In the genomic region with DNA sequence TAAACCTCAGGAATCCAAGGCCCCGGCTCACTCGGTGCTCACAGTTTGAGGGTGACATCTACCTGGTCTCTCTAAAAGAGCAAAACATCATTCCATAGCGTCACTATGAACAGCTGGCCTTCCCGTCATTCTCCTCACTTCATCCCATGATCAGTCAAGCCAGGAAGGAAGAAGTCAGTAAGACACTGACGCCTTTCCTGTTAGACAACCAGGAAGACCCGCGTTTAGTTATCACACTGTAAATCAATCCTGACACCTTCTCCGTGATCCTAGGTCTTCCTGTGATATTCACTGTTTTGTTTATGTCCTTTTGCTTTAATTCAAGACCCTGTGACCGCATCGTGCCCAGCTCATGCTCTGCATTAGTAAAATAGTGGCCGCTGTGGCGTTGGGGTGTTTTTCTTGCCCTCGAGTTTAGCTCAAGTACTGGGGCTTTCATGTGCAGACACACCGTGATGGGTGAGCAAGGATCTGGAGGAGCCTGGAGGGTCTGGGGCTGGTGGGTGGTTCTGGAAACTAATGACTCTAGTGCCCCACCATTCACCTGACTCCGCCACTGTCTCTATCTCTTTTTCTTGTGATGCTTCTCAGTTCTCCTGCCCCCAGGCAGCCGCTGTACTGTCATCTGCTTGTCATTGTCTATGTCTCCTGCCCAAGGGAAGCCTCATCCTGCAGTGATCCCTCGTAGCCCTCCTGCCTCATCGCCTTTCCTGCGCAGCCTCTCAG, we compare ENCODE assay signal across 24 cellular contexts. TPM values are rescaled to one million over a fixed set of nuclear protein-coding genes. Genes with fewer than 3 reads are reported as not detected.
DNase-seq lines count a peak whose midpoint lies in the region; ATAC-seq, FAIRE-seq and TF ChIP-seq lines count a peak whose summit lies in the region.
"Had no signal": no experiment of that assay in that cellular context is flagged by ENCODE, and none has a peak within 500 bp of the region (broad histone marks: within the 10 kb centered on the region; RNA-seq: fewer than 3 reads in every experiment).

No MANE protein-coding gene starts in this region.

- BruUV-seq in endothelial cell of umbilical vein (replicated peaks; lab: Mats Ljungman, UMichigan), result no TSS peak
- no TSS peak for BruUV-seq in A673 (replicated peaks; lab: Mats Ljungman, UMichigan)

- no peak overlapping the region for H3K23ac ChIP-seq in neuronal stem cell (ENCODE audit: low read depth, low read length, poor library complexity)

- no peak overlapping the region for H3K4me3 Mint-ChIP-seq in T-helper 17 cell
- H3K4me3 Mint-ChIP-seq: B cell; CD14-positive monocyte; CD8-positive, alpha-beta memory T cell had no signal

- ATAC-seq in T-helper 17 cell (no peak), HG03175 (IDR thresholded peaks at IDR 0.05; ENCODE audit: unreplicated experiment) (no peak)
- ATAC-seq: PC-3, SK-N-SH treated with all-trans-retinoic acid at 6 μM for 48 hours had no signal

- H3K79me1 ChIP-seq in neuronal stem cell (ENCODE audit: low read depth, low read length), result no peaks in the 10 kb centered on the region

- peak overlapping the region; percentile 32 for H3K18ac ChIP-seq in neuronal stem cell (ENCODE audit: low read length)

- H2BK5ac ChIP-seq in neuronal stem cell (ENCODE audit: low read length), result no peak overlapping the region

- CTCF ChIA-PET in endothelial cell of umbilical vein (lab: Charles Lee), result no interaction called here
- CTCF ChIA-PET in A673 (lab: Charles Lee), result interaction anchor here (0.7 kb wide), 1 partner anchor 17 kb away, joined by 3 read pairs; no protein-coding TSS in a partner anchor

- no peak for TF ChIP-seq POLR2A in endothelial cell of umbilical vein (IDR thresholded peaks at IDR 0.05; ENCODE audit: low read depth, low read length)

- H3K4me1 ChIP-seq in endothelial cell of umbilical vein (ENCODE audit: control insufficient read depth, extremely low read depth, insufficient read depth, low read length) (no peaks in the 10 kb centered on the region), neuronal stem cell (ENCODE audit: control insufficient read depth in 2 of 2, insufficient read depth in 1 of 2, low read depth in 1 of 2, low read length in 2 of 2) (peaks cover 4 to 6% of the 10 kb centered on the region in 2 donors), A673 (ENCODE audit: insufficient read depth, low read length, poor library complexity, severe bottlenecking) (peaks cover 11% of the 10 kb centered on the region)
- H3K4me1 ChIP-seq: SJCRH30 had no signal

- no peaks in the 10 kb centered on the region for H3K36me3 ChIP-seq in bronchial epithelial cell (ENCODE audit: control insufficient read depth, insufficient read depth, low read length)
- H3K36me3 ChIP-seq in endothelial cell of umbilical vein (ENCODE audit: control insufficient read depth in 2 of 2, extremely low read depth in 1 of 2, insufficient read depth in 2 of 2, low read length in 2 of 2), result no peaks in the 10 kb centered on the region
- H3K36me3 ChIP-seq in neuronal stem cell (replicated peaks in 1 of 2; ENCODE audit: control insufficient read depth in 2 of 2, insufficient read depth in 2 of 2, low read length in 2 of 2), result no peaks in the 10 kb centered on the region
- no peaks in the 10 kb centered on the region for H3K36me3 ChIP-seq in A673 (ENCODE audit: insufficient read depth, low read length, poor library complexity, severe bottlenecking)
- H3K36me3 ChIP-seq: SJCRH30 had no signal

- intact Hi-C loops in endothelial cell of umbilical vein (cut with micrococcal nuclease) (no loop called here), A673 (cut with micrococcal nuclease; ENCODE audit: unreplicated experiment) (no loop called here)

- H3K9me3 ChIP-seq in T-helper 17 cell (ENCODE audit: control insufficient read depth, low read length, poor library complexity, severe bottlenecking), result no peaks in the 10 kb centered on the region
- no peaks in the 10 kb centered on the region for H3K9me3 ChIP-seq in endothelial cell of umbilical vein (replicated peaks; ENCODE audit: control insufficient read depth, insufficient read depth, low read length)
- H3K9me3 ChIP-seq in neuronal stem cell (replicated peaks in 1 of 2; ENCODE audit: control insufficient read depth in 2 of 2, insufficient read depth in 1 of 2, low read depth in 1 of 2, low read length in 2 of 2), result no peaks in the 10 kb centered on the region
- H3K9me3 ChIP-seq in A673 (ENCODE audit: low read depth, low read length, poor library complexity, severe bottlenecking), result no peaks in the 10 kb centered on the region
- H3K9me3 ChIP-seq: SJCRH30 had no signal

- H3K4me2 ChIP-seq in endothelial cell of umbilical vein (ENCODE audit: insufficient read depth, low read length) (no peak overlapping the region), neuronal stem cell (ENCODE audit: insufficient read depth, low read length, poor library complexity, severe bottlenecking) (no peak overlapping the region)

- H3K9ac ChIP-seq in endothelial cell of umbilical vein (replicated peaks; ENCODE audit: extremely low read depth, insufficient read depth, low read length), result no peak overlapping the region
- H3K9ac ChIP-seq in neuronal stem cell (ENCODE audit: low read depth, low read length, poor library complexity), result no peak overlapping the region
- H3K9ac ChIP-seq: GM23248 had no signal

- H3K4me3 ChIP-seq in bronchial epithelial cell (ENCODE audit: low read depth, low read length) (no peak overlapping the region), endothelial cell of umbilical vein (replicated peaks in 1 of 3; ENCODE audit: insufficient read depth in 1 of 3, low read depth in 1 of 3, low read length in 3 of 3) (no peak overlapping the region), neuronal stem cell (ENCODE audit: low read length in 2 of 2) (no peak overlapping the region), A673 (ENCODE audit: low read depth, low read length, poor library complexity, severe bottlenecking) (no peak overlapping the region)
- H3K4me3 ChIP-seq: GM23248, SJCRH30 had no signal

- H3K27ac Mint-ChIP-seq in T-helper 17 cell, result peak overlapping the region; percentile 68
- H3K27ac Mint-ChIP-seq: B cell had no signal

- no peaks in the 10 kb centered on the region for H3K27me3 Mint-ChIP-seq in T-helper 17 cell
- H3K27me3 Mint-ChIP-seq: B cell had no signal

- H3K27ac ChIP-seq in endothelial cell of umbilical vein (ENCODE audit: insufficient read depth, low read depth, low read length) (no peak overlapping the region), neuronal stem cell (replicated peaks; ENCODE audit: low read length) (no peak overlapping the region), A673 (ENCODE audit: low read depth, low read length, poor library complexity, severe bottlenecking) (no peak overlapping the region)
- H3K27ac ChIP-seq: GM23248, SJCRH30 had no signal

- FAIRE-seq in bronchial epithelial cell (lab: Jason Lieb, UNC), result peak; percentile 7
- FAIRE-seq in endothelial cell of umbilical vein (lab: Jason Lieb, UNC), result no peak

- H3K27me3 ChIP-seq in bronchial epithelial cell (ENCODE audit: control insufficient read depth, insufficient read depth, low read length), result peaks cover 6% of the 10 kb centered on the region
- H3K27me3 ChIP-seq in endothelial cell of umbilical vein (ENCODE audit: control insufficient read depth in 2 of 2, insufficient read depth in 2 of 2, low read length in 2 of 2), result no peaks in the 10 kb centered on the region
- H3K27me3 ChIP-seq in neuronal stem cell (ENCODE audit: control insufficient read depth in 3 of 3, insufficient read depth in 3 of 3, low read depth in 1 of 3, low read length in 3 of 3), result no peaks in the 10 kb centered on the region
- no peaks in the 10 kb centered on the region for H3K27me3 ChIP-seq in A673 (replicated peaks; ENCODE audit: insufficient read depth, low read depth, low read length, poor library complexity)
- H3K27me3 ChIP-seq: SJCRH30 had no signal

- H2AK5ac ChIP-seq in neuronal stem cell (ENCODE audit: low read depth, low read length), result no peak overlapping the region

- no peak overlapping the region for H4K91ac ChIP-seq in neuronal stem cell (ENCODE audit: low read depth, low read length, poor library complexity)

- H2BK15ac ChIP-seq in neuronal stem cell (ENCODE audit: low read length), result no peak overlapping the region

- H3K4me1 Mint-ChIP-seq in T-helper 17 cell, result no peaks in the 10 kb centered on the region

- no peak overlapping the region for H2BK120ac ChIP-seq in neuronal stem cell (ENCODE audit: low read depth, low read length)

- no peak for DNase-seq in T-helper 17 cell
- DNase-seq in bronchial epithelial cell (ENCODE audit: low read depth), result no peak
- DNase-seq in endothelial cell of umbilical vein (ENCODE audit: low read depth, low spot score), result peak; percentile 16
- no peak for DNase-seq in neuronal stem cell (ENCODE audit: low spot score)
- no peak for DNase-seq in NCI-H510A treated with DMSO at 0.1 percent for 48 hours (lab: John Stamatoyannopoulos, UW)
- DNase-seq in A673 (ENCODE audit: low spot score), result no peak
- DNase-seq: CD8-positive, alpha-beta memory T cell; DMS153; GM23248; H7; Kasumi-1; NCI-H1092 treated with DMSO at 0.1 percent for 48 hours; NCI-H1436; NCI-H187; NCI-H2081 treated with DMSO at 0.1 percent for 48 hours; NCI-H2171 treated with DMSO at 0.1 percent for 48 hours; NCI-H524 treated with DMSO at 0.1 percent for 48 hours; NCI-H774; PC-3; SJCRH30 had no signal

- H2AFZ ChIP-seq in endothelial cell of umbilical vein (ENCODE audit: low read depth, low read length), result peak overlapping the region; percentile 52
- H2AFZ ChIP-seq in neuronal stem cell (ENCODE audit: low read length), result no peak overlapping the region
- H2AFZ ChIP-seq: GM23248 had no signal

- POLR2A ChIA-PET in endothelial cell of umbilical vein (lab: Charles Lee), result no interaction called here
- POLR2A ChIA-PET in A673 (lab: Charles Lee; ENCODE audit: low non-redundant PET), result interaction anchor here (0.6 kb wide), 1 partner anchor 86 kb away, joined by 6 read pairs; no protein-coding TSS in a partner anchor

- H3K9me1 ChIP-seq in endothelial cell of umbilical vein (replicated peaks; ENCODE audit: control insufficient read depth, extremely low read depth, insufficient read depth, low read length), result no peaks in the 10 kb centered on the region

- H3K4ac ChIP-seq in neuronal stem cell (ENCODE audit: low read length), result no peak overlapping the region

- no CpG with 5 or more reads among the region's 19 CpGs for WGBS in neuronal stem cell (ENCODE audit: extremely low coverage in 2 of 2, insufficient read length in 2 of 2, insufficient replicate concordance in 1 of 2), 2 donors

- dilution Hi-C loops in endothelial cell of umbilical vein (cut with MboI; ENCODE audit: extremely low pct_ligation_motif_present, low sequenced_read_pairs), result no loop called here

- H4K20me1 ChIP-seq in endothelial cell of umbilical vein (replicated peaks; ENCODE audit: control insufficient read depth, extremely low read depth, insufficient read depth, low read length), result no peaks in the 10 kb centered on the region

- no peak overlapping the region for H2BK12ac ChIP-seq in neuronal stem cell (ENCODE audit: low read length)

- no peak for TF ChIP-seq CTCF in bronchial epithelial cell (IDR thresholded peaks at IDR 0.05; ENCODE audit: insufficient read depth, low read length, severe bottlenecking)
- no peak for TF ChIP-seq CTCF in endothelial cell of umbilical vein (IDR thresholded peaks at IDR 0.05; ENCODE audit: extremely low read depth in 1 of 2, insufficient read depth in 1 of 2, low read depth in 1 of 2, low read length in 2 of 2)
- no peak for TF ChIP-seq CTCF in A673 (conservative IDR thresholded peaks at IDR 0.05; ENCODE audit: low read depth, low read length)

- peak overlapping the region; percentile 48 for H3K14ac ChIP-seq in neuronal stem cell (ENCODE audit: low read length)

- no peaks in the 10 kb centered on the region for H3K79me2 ChIP-seq in endothelial cell of umbilical vein (ENCODE audit: control insufficient read depth, insufficient read depth, low read length)

- no peak overlapping the region for H4K8ac ChIP-seq in neuronal stem cell (ENCODE audit: low read depth, low read length)

- peaks cover 3% of the 10 kb centered on the region for H3K36me3 Mint-ChIP-seq in T-helper 17 cell (ENCODE audit: low read depth)
- H3K36me3 Mint-ChIP-seq: CD14-positive monocyte; CD8-positive, alpha-beta memory T cell had no signal

RNA-seq across cellular contexts. Expression of gene CDKN2AIP, which starts 31.4 kb away (rescaled TPM):
- total RNA-seq in T-helper 17 cell (10 to 100 TPM; 25.9 to 33.4 TPM), bronchial epithelial cell (16.3 and 18.1 TPM in 2 replicates), endothelial cell of umbilical vein (10.4 and 12.8 TPM in 2 replicates), A673 (2021) (20.6 and 21.9 TPM in 2 replicates)
- 4.7 and 5.1 TPM in 2 replicates for polyA plus RNA-seq in endothelial cell of umbilical vein
- 6.8 and 7.2 TPM in 2 replicates for polyA plus RNA-seq in endothelial cell of umbilical vein (2011; cell fraction: cytosol; rRNA removed)
- polyA plus RNA-seq in endothelial cell of umbilical vein (2011; cell fraction: nucleus; rRNA removed), result 8.9 and 9.7 TPM in 2 replicates
- polyA plus RNA-seq in endothelial cell of umbilical vein (2012), result 7.3 and 8.9 TPM in 2 replicates
- 4.6 and 11.0 TPM in 2 replicates for polyA minus RNA-seq in endothelial cell of umbilical vein
- 30.9 TPM for polyA minus RNA-seq in endothelial cell of umbilical vein (2011; cell fraction: cytosol; rRNA and poly(A)+ RNA removed)
- polyA minus RNA-seq in endothelial cell of umbilical vein (2011; cell fraction: nucleus; rRNA and poly(A)+ RNA removed), result 13.5 and 16.4 TPM in 2 replicates
- polyA plus RNA-seq in neuronal stem cell (2013, experiment 1 of 2), result 15.8 TPM
- 16.0 TPM for polyA plus RNA-seq in neuronal stem cell (2013, experiment 2 of 2)
